In the genomic region with DNA sequence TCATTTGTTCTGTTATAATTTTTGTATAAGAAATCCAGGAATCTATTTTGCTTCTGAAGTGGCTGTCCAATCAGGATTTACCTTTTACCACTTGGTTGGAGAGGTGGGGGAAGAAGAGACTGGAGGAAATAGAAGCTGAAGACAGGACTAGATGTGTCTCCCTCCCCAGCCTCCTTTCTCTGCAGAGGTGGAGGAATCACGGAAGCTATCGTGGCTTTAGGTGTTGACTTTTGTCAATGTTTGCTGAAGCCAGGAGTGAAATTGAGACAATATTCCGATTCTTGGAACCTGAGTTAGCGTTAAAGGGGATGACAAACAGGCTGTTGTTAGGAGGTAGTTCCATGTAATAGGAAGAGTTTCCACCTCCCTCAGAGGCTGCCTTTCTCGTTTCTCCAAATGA, we compare ENCODE assay signal across 8 cellular contexts.
"Had no signal": no experiment of that assay in that cellular context is flagged by ENCODE, and none has a peak within 500 bp of the region (broad histone marks: within the 10 kb centered on the region; RNA-seq: fewer than 3 reads in every experiment).

No MANE protein-coding gene starts in this region.

- ATAC-seq: gastroesophageal sphincter; stimulated activated memory B cell treated with anti-CD40 and anti-IgM and Interleukin-4, amounts not matched to agents 10 μg/mL and 1 μg/mL and 100 μg/mL, for 72 hours had no signal

- DNase-seq: activated naive CD4-positive, alpha-beta T cell treated with anti-CD3 and anti-CD28 coated beads, Interleukin-2, amount 50 U/mL, for 16 hours; amniotic stem cell; right cardiac atrium; spleen had no signal

- H3K4me3 ChIP-seq: gastroesophageal sphincter, spleen, tibial nerve had no signal

- H3K36me3 ChIP-seq: gastroesophageal sphincter, spleen, tibial nerve had no signal

- H3K9me3 ChIP-seq: gastroesophageal sphincter, spleen, tibial nerve had no signal

- H3K27ac ChIP-seq: epithelial cell of prostate, spleen, tibial nerve had no signal

- H3K27me3 ChIP-seq: gastroesophageal sphincter, tibial nerve had no signal

- H3K4me1 ChIP-seq: spleen had no signal
